Comparison of ENCODE assay signal across 15 cellular contexts in genomic region chr2:98088261-98088660, GRCh38. TPM values are rescaled to one million over a fixed set of nuclear protein-coding genes. Genes with fewer than 3 reads are reported as not detected.
DNase-seq lines count a peak whose midpoint lies in the region; ATAC-seq and TF ChIP-seq lines count a peak whose summit lies in the region.
"Had no signal": no experiment of that assay in that cellular context is flagged by ENCODE, and none has a peak within 500 bp of the region (broad histone marks: within the 10 kb centered on the region; RNA-seq: fewer than 3 reads in every experiment).

No MANE protein-coding gene starts in this region.

- intact Hi-C loops in colonic mucosa (cut with DNase I), result no loop called here

- H3K9me3 ChIP-seq in colonic mucosa, result no peaks in the 10 kb centered on the region

- H3K4me3 ChIP-seq in GM12865 (ENCODE audit: low read depth, low read length) (no peak overlapping the region), colonic mucosa (no peak overlapping the region)

- H3K9ac ChIP-seq in colonic mucosa (ENCODE audit: low read depth in 2 of 2, low read length in 2 of 2), result no peak overlapping the region

- H3K27me3 ChIP-seq in colonic mucosa, result no peaks in the 10 kb centered on the region

- DNase-seq in GM12865 (ENCODE audit: low read depth), result peak; percentile 12
- peak; percentile 96 for DNase-seq in NOMO-1 treated with DMSO at 0.1 percent for 48 hours (lab: John Stamatoyannopoulos, UW; ENCODE audit: unreplicated experiment)
- peak; percentile 38 for DNase-seq in colonic mucosa
- peak; percentile 26 for DNase-seq in putamen (ENCODE audit: low spot score)
- DNase-seq in stimulated activated CD4-positive, alpha-beta T cell treated with anti-CD3 and anti-CD28 coated beads, Interleukin-2, amount 100 ng/mL, for 24 hours, result no peak
- no peak for DNase-seq in NCI-H446 treated with DMSO at 0.1 percent for 48 hours (lab: John Stamatoyannopoulos, UW)
- DNase-seq in NCI-H1092 (lab: John Stamatoyannopoulos, UW), result no peak
- DNase-seq: activated CD4-positive, alpha-beta T cell treated with anti-CD3 and anti-CD28 coated beads, Interleukin-2, amount 50 U/mL, for 48 hours; activated effector memory CD4-positive, alpha-beta T cell treated with Interleukin-2 at 50 U/mL for 16 hours; NCI-H1436 treated with DMSO at 0.1 percent for 48 hours; NCI-H748 treated with DMSO at 0.1 percent for 48 hours had no signal

- TF ChIP-seq CTCF in GM12865 (IDR thresholded peaks at IDR 0.05; ENCODE audit: insufficient read depth, low read depth, low read length, missing control alignments) (no peak), colonic mucosa (IDR thresholded peaks at IDR 0.05) (no peak)

- no peaks in the 10 kb centered on the region for H3K36me3 ChIP-seq in colonic mucosa

- peak overlapping the region; percentile 11 for H3K27ac ChIP-seq in colonic mucosa

- peaks cover 11% of the 10 kb centered on the region for H3K4me1 ChIP-seq in colonic mucosa

- ATAC-seq in GM21619 (IDR thresholded peaks at IDR 0.05; ENCODE audit: unreplicated experiment), result no peak

RNA-seq across cellular contexts. Expression of gene VWA3B, which starts 1.3 kb away (rescaled TPM):
- total RNA-seq in colonic mucosa, result 1 to 10 TPM; 1.8 to 3.2 TPM
- total RNA-seq: CD4-positive, CD25-positive, alpha-beta regulatory T cell; H1; T-helper 1 cell treated with Interleukin-12 subunit alpha and Interleukin-12 subunit beta and Interleukin-4 antibody, amounts not matched to agents 30 ng/mL and 1 ng/mL, for 36 hours had no signal

Comparison
In these comparisons a context has a peak if more than half of its experiments do, and no peak if none do; other contexts are left out.
1. DNase-seq: peak in GM12865 (single experiment), NOMO-1 treated with DMSO at 0.1 percent for 48 hours (single experiment), colonic mucosa (single experiment) and putamen (single experiment); none in stimulated activated CD4-positive, alpha-beta T cell treated with anti-CD3 and anti-CD28 coated beads, Interleukin-2, amount 100 ng/mL, for 24 hours (0 of 2), NCI-H446 treated with DMSO at 0.1 percent for 48 hours (single experiment) and NCI-H1092 (single experiment).